ENCODE assay signal across 21 cellular contexts in the genomic region with DNA sequence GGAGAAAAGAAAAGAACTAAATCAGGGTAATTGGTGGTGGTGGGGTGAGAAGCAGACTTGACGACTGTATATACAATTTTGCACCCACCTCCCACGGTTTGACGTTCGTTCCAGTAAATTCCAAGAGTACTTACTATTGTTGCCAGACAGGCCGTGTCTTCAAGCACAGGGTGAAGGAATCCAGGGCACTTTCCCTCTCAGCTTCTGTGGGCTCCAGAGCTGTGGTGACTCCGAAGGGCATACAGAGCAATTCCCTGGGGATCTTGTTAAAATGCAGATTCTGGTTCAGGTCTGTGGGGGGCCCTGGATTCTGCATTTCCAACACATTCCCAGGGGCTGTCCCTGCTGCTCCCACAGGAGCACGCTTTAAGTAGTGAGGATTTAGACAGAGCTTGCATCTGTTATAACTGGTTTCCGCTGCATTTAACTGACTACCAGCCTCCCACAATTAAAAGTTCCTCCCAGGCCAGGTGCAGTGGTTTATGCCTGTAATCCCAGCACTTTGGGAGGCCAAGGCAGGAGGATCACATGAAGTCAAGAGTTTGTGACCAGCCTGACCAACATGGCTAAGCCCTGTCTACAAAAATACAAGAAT. TPM values are rescaled to one million over a fixed set of nuclear protein-coding genes. Genes with fewer than 3 reads are reported as not detected.
DNase-seq lines count a peak whose midpoint lies in the region; TF ChIP-seq lines count a peak whose summit lies in the region.
"Had no signal": no experiment of that assay in that cellular context is flagged by ENCODE, and none has a peak within 500 bp of the region (broad histone marks: within the 10 kb centered on the region; RNA-seq: fewer than 3 reads in every experiment).

No MANE protein-coding gene starts in this region.

- peaks cover 8% of the 10 kb centered on the region for H3K4me1 ChIP-seq in iPS-15b (ENCODE audit: control insufficient read depth, insufficient read depth, low read length)
- H3K4me1 ChIP-seq in trophoblast cell (ENCODE audit: control insufficient read depth in 1 of 2, insufficient read depth in 2 of 2, low read length in 2 of 2) = peaks cover 5 to 10% of the 10 kb centered on the region in 2 experiments
- no peaks in the 10 kb centered on the region for H3K4me1 ChIP-seq in breast epithelium

- H3K9me3 ChIP-seq in iPS-15b (ENCODE audit: control insufficient read depth, insufficient read depth, low read length) = no peaks in the 10 kb centered on the region
- H3K9me3 ChIP-seq in trophoblast cell (ENCODE audit: insufficient read depth, low read depth, low read length) = no peaks in the 10 kb centered on the region
- H3K9me3 ChIP-seq in breast epithelium = no peaks in the 10 kb centered on the region
- H3K9me3 ChIP-seq: HAP-1 had no signal

- H3K27ac ChIP-seq in trophoblast cell (ENCODE audit: low read depth, low read length) = no peak overlapping the region
- H3K27ac ChIP-seq in breast epithelium = no peak overlapping the region
- H3K27ac ChIP-seq: RWPE1 had no signal

- H3K9me3 Mint-ChIP-seq in osteocyte (ENCODE audit: unreplicated experiment) = no peaks in the 10 kb centered on the region

- no peak overlapping the region for H3K23ac ChIP-seq in trophoblast cell (ENCODE audit: low read length)

- H3K36me3 Mint-ChIP-seq in osteocyte (ENCODE audit: unreplicated experiment) = no peaks in the 10 kb centered on the region
- H3K36me3 Mint-ChIP-seq: CD14-positive monocyte had no signal

- H3K18ac ChIP-seq in trophoblast cell (ENCODE audit: low read length) = no peak overlapping the region

- intact Hi-C loops in breast epithelium (cut with DNase I; ENCODE audit: low total_unique reads) = no loop called here

- WGBS in trophoblast cell (ENCODE audit: extremely low coverage, insufficient coverage, insufficient read length) = no CpG with 5 or more reads among the region's 8 CpGs

- no peak overlapping the region for H2AFZ ChIP-seq in trophoblast cell (ENCODE audit: insufficient read depth, low read length, poor library complexity)

- H3K79me1 ChIP-seq in trophoblast cell (ENCODE audit: low read length) = peaks cover 2% of the 10 kb centered on the region

- H4K8ac ChIP-seq in trophoblast cell (ENCODE audit: low read depth, low read length) = no peak overlapping the region

- DNase-seq in H7 (peak; percentile 52), astrocyte of the hippocampus (ENCODE audit: low read depth, low spot score) (peak; percentile 32), trophoblast cell (no peak), breast epithelium (ENCODE audit: low spot score in 2 of 2) (no peak), AG08396 (ENCODE audit: low spot score) (no peak), osteocyte (ENCODE audit: extremely low spot score, unreplicated experiment) (no peak), hepatic stellate cell (ENCODE audit: low spot score) (no peak)
- DNase-seq: DMS53, GF-D8, KBM-7, NCI-H1092, NCI-H1436 treated with DMSO at 0.1 percent for 48 hours, NCI-H1930, NCI-H510A treated with DMSO at 0.1 percent for 48 hours, NCI-H748 treated with DMSO at 0.1 percent for 48 hours, SIG-M5 had no signal

- no peak overlapping the region for H3K4me3 ChIP-seq in H7 (ENCODE audit: insufficient read depth, low read depth, low read length)
- no peak overlapping the region for H3K4me3 ChIP-seq in iPS-15b (ENCODE audit: low read depth, low read length)
- H3K4me3 ChIP-seq in trophoblast cell (ENCODE audit: low read depth, low read length) = no peak overlapping the region
- H3K4me3 ChIP-seq in breast epithelium = no peak overlapping the region
- H3K4me3 ChIP-seq: HAP-1 had no signal

- H3K36me3 ChIP-seq in H7 (replicated peaks; ENCODE audit: control insufficient read depth, insufficient read depth, low read length) = no peaks in the 10 kb centered on the region
- no peaks in the 10 kb centered on the region for H3K36me3 ChIP-seq in iPS-15b (ENCODE audit: control insufficient read depth, insufficient read depth, low read length)
- no peaks in the 10 kb centered on the region for H3K36me3 ChIP-seq in trophoblast cell (ENCODE audit: control insufficient read depth in 1 of 2, insufficient read depth in 2 of 2, low read length in 2 of 2)
- no peaks in the 10 kb centered on the region for H3K36me3 ChIP-seq in breast epithelium
- H3K36me3 ChIP-seq: HAP-1 had no signal

- no peak for TF ChIP-seq POLR2A in breast epithelium (IDR thresholded peaks at IDR 0.05)

- H3K9ac ChIP-seq in iPS-15b (ENCODE audit: low read depth, low read length) (peak overlapping the region; percentile 51), trophoblast cell (ENCODE audit: low read length) (no peak overlapping the region)

- TF ChIP-seq CTCF in breast epithelium (IDR thresholded peaks at IDR 0.05) (no peak), osteocyte (IDR thresholded peaks at IDR 0.05) (no peak)

- H3K27ac Mint-ChIP-seq in osteocyte (ENCODE audit: unreplicated experiment) = no peak overlapping the region
- H3K27ac Mint-ChIP-seq: B cell, CD14-positive monocyte had no signal

- no peak overlapping the region for H2BK120ac ChIP-seq in trophoblast cell (ENCODE audit: insufficient read depth, low read length, poor library complexity)

- H3K4me1 Mint-ChIP-seq in osteocyte (ENCODE audit: unreplicated experiment) = peaks cover 14% of the 10 kb centered on the region
- H3K4me1 Mint-ChIP-seq: B cell, CD14-positive monocyte had no signal

- H4K12ac ChIP-seq in trophoblast cell (ENCODE audit: low read depth, low read length) = no peak overlapping the region

- H3K4me3 Mint-ChIP-seq in osteocyte (ENCODE audit: unreplicated experiment) = no peak overlapping the region
- H3K4me3 Mint-ChIP-seq: B cell had no signal

- no peak overlapping the region for H2AK5ac ChIP-seq in trophoblast cell (ENCODE audit: low read length)

- H4K91ac ChIP-seq in trophoblast cell (ENCODE audit: low read depth, low read length) = no peak overlapping the region

- no peaks in the 10 kb centered on the region for H3K79me2 ChIP-seq in trophoblast cell (ENCODE audit: control insufficient read depth, insufficient read depth, low read length, poor library complexity)

- H3K27me3 ChIP-seq in H7 (ENCODE audit: control insufficient read depth, insufficient read depth, low read length) (no peaks in the 10 kb centered on the region), iPS-15b (ENCODE audit: control insufficient read depth, insufficient read depth, low read length) (no peaks in the 10 kb centered on the region), trophoblast cell (ENCODE audit: insufficient read depth, low read length) (no peaks in the 10 kb centered on the region), breast epithelium (no peaks in the 10 kb centered on the region)

- peak overlapping the region; percentile 21 for H3K4me2 ChIP-seq in trophoblast cell (ENCODE audit: low read length)

- H2BK5ac ChIP-seq in trophoblast cell (ENCODE audit: low read depth, low read length, poor library complexity) = no peak overlapping the region

- peak overlapping the region; percentile 52 for H2BK12ac ChIP-seq in trophoblast cell (ENCODE audit: low read length)

- peaks cover 25% of the 10 kb centered on the region for H3K27me3 Mint-ChIP-seq in osteocyte (ENCODE audit: unreplicated experiment)

- H3K14ac ChIP-seq in trophoblast cell (ENCODE audit: low read length) = peak overlapping the region; percentile 16

- H3K4ac ChIP-seq in trophoblast cell (ENCODE audit: low read depth, low read length) = no peak overlapping the region

RNA-seq across cellular contexts. Expression of gene FANCC, which starts 49.3 kb away (rescaled TPM):
- total RNA-seq in H7 (2014; rRNA removed; shearing (Covaris generic)) = 5.8 and 6.7 TPM in 2 replicates
- 5.3 and 5.8 TPM in 2 replicates for polyA plus RNA-seq in trophoblast cell (2013)
- total RNA-seq in breast epithelium = 10 to 100 TPM in 1 of 3 donors, 1 to 10 TPM in 2; 4.2 to 11.4 (median 9.2) TPM
- total RNA-seq in osteocyte = 11.6 and 12.3 TPM in 2 replicates

Comparison
In these comparisons a context has a peak if more than half of its experiments do, and no peak if none do; other contexts are left out.
1. DNase-seq: peak in H7 (single experiment) and astrocyte of the hippocampus (single experiment); none in trophoblast cell (0 of 2), breast epithelium (0 of 2), AG08396 (single experiment), osteocyte (single experiment) and hepatic stellate cell (single experiment).